In the genomic region with DNA sequence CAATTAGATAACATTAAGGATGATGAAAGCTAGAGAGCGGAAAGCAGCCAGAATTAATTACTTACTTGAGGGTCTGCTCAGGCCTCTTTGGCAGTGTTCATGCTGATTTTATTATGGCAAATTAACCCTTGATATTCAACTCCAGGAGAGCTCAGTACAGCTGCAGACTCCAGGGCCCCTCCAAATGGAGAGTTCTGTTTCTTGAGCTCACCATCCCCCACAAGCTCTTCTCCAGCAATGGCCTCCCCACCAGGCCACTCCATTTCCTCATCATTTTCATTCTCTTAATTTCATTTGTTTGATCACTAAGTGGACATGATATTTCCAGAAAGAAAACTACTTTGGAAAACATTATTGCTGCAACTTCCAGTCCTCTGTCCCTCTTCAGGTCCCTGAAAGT, we compare ENCODE assay signal across 30 cellular contexts.
"Had no signal": no experiment of that assay in that cellular context is flagged by ENCODE, and none has a peak within 500 bp of the region (broad histone marks: within the 10 kb centered on the region; RNA-seq: fewer than 3 reads in every experiment).

No MANE protein-coding gene starts in this region.

- DNase-seq: activated B cell treated with CpG ODN at 0.5 μM for 24 hours; activated CD4-positive, alpha-beta memory T cell treated with anti-CD3 and anti-CD28 coated beads for 36 hours; activated CD4-positive, alpha-beta T cell treated with anti-CD3 and anti-CD28 coated beads for 48 hours; activated CD8-positive, alpha-beta memory T cell treated with anti-CD3 and anti-CD28 coated beads, Interleukin-2, amount 50 U/mL, for 48 hours; activated gamma-delta T cell; activated naive CD4-positive, alpha-beta T cell; activated naive CD4-positive, alpha-beta T cell treated with anti-CD3 and anti-CD28 coated beads, Interleukin-2, amount 10 ng/mL, durations not matched to agents 7 days and 5 days; activated naive CD8-positive, alpha-beta T cell treated with anti-CD3 and anti-CD28 coated beads, Interleukin-2, amount 10 ng/mL, durations not matched to agents 7 days and 5 days; activated T-cell treated with anti-CD3 and anti-CD28 coated beads for 4 hours; activated T-cell treated with anti-CD3 and anti-CD28 coated beads, Interleukin-2, amount 50 U/mL, for 24 hours; activated T-cell treated with anti-CD3 and anti-CD28 coated beads, Interleukin-2, amount 50 U/mL, for 72 hours; amniotic stem cell; anterior cingulate cortex; brain microvascular endothelial cell; cortex of kidney; dermis blood vessel endothelial cell; effector CD4-positive, alpha-beta T cell; effector memory CD8-positive, alpha-beta T cell; erythroblast; foreskin keratinocyte; gastrocnemius medialis; glutamatergic neuron; heart left ventricle; T-helper 17 cell; T1000; WERI-Rb-1 had no signal

- H3K4me3 Mint-ChIP-seq: activated B cell treated with CpG ODN at 0.5 μM for 24 hours; activated CD4-positive, alpha-beta memory T cell treated with anti-CD3 and anti-CD28 coated beads for 36 hours; activated naive CD4-positive, alpha-beta T cell treated with anti-CD3 and anti-CD28 coated beads, Interleukin-2, amount 10 ng/mL, durations not matched to agents 7 days and 5 days; activated naive CD8-positive, alpha-beta T cell treated with anti-CD3 and anti-CD28 coated beads, Interleukin-2, amount 10 ng/mL, durations not matched to agents 7 days and 5 days; activated T-cell treated with anti-CD3 and anti-CD28 coated beads, Interleukin-2, amount 50 U/mL, for 24 hours; activated T-cell treated with anti-CD3 and anti-CD28 coated beads, Interleukin-2, amount 50 U/mL, for 72 hours; central memory CD8-positive, alpha-beta T cell; effector memory CD8-positive, alpha-beta T cell; T-helper 17 cell; T-helper 2 cell treated with Interferon-gamma antibody and Interleukin-4, amounts not matched to agents 5 μg/mL and 100 μg/mL, for 36 hours had no signal

- H3K27ac Mint-ChIP-seq: activated B cell treated with CpG ODN at 0.5 μM for 24 hours; activated CD4-positive, alpha-beta memory T cell treated with anti-CD3 and anti-CD28 coated beads for 36 hours; activated naive CD4-positive, alpha-beta T cell treated with anti-CD3 and anti-CD28 coated beads, Interleukin-2, amount 10 ng/mL, durations not matched to agents 7 days and 5 days; activated naive CD4-positive, alpha-beta T cell treated with anti-CD3 and anti-CD28 coated beads, Interleukin-2, amount 50 U/mL, for 72 hours; activated naive CD8-positive, alpha-beta T cell treated with anti-CD3 and anti-CD28 coated beads, Interleukin-2, amount 10 ng/mL, durations not matched to agents 7 days and 5 days; activated T-cell treated with anti-CD3 and anti-CD28 coated beads, Interleukin-2, amount 50 U/mL, for 24 hours; activated T-cell treated with anti-CD3 and anti-CD28 coated beads, Interleukin-2, amount 50 U/mL, for 72 hours; effector memory CD8-positive, alpha-beta T cell; T-helper 17 cell; T-helper 2 cell treated with Interferon-gamma antibody and Interleukin-4, amounts not matched to agents 5 μg/mL and 100 μg/mL, for 36 hours had no signal

- ATAC-seq: activated CD4-positive, CD25-positive, alpha-beta regulatory T cell treated with anti-CD3 and anti-CD28 coated beads, Interleukin-2, amount 50 U/mL, for 24 hours; activated naive CD4-positive, alpha-beta T cell treated with anti-CD3 and anti-CD28 coated beads, Interleukin-2, amount 50 U/mL, for 72 hours; activated T-cell treated with anti-CD3 and anti-CD28 coated beads, Interleukin-2, amount 50 U/mL, for 72 hours; effector memory CD8-positive, alpha-beta T cell; foreskin keratinocyte; gastrocnemius medialis; heart left ventricle; T-helper 17 cell had no signal

- H3K36me3 Mint-ChIP-seq: activated CD4-positive, alpha-beta memory T cell treated with anti-CD3 and anti-CD28 coated beads for 36 hours; activated naive CD4-positive, alpha-beta T cell treated with anti-CD3 and anti-CD28 coated beads, Interleukin-2, amount 10 ng/mL, durations not matched to agents 7 days and 5 days; activated naive CD4-positive, alpha-beta T cell treated with anti-CD3 and anti-CD28 coated beads, Interleukin-2, amount 50 U/mL, for 72 hours had no signal

- H3K9me3 Mint-ChIP-seq: activated B cell treated with CpG ODN at 0.5 μM for 24 hours; activated CD4-positive, alpha-beta memory T cell treated with anti-CD3 and anti-CD28 coated beads for 36 hours; activated naive CD4-positive, alpha-beta T cell treated with anti-CD3 and anti-CD28 coated beads, Interleukin-2, amount 10 ng/mL, durations not matched to agents 7 days and 5 days; activated naive CD4-positive, alpha-beta T cell treated with anti-CD3 and anti-CD28 coated beads, Interleukin-2, amount 50 U/mL, for 72 hours; activated T-cell treated with anti-CD3 and anti-CD28 coated beads, Interleukin-2, amount 50 U/mL, for 24 hours; activated T-cell treated with anti-CD3 and anti-CD28 coated beads, Interleukin-2, amount 50 U/mL, for 72 hours; central memory CD8-positive, alpha-beta T cell; T-helper 2 cell treated with Interferon-gamma antibody and Interleukin-4, amounts not matched to agents 5 μg/mL and 100 μg/mL, for 36 hours had no signal

- H3K27me3 Mint-ChIP-seq: activated B cell treated with CpG ODN at 0.5 μM for 24 hours; activated naive CD4-positive, alpha-beta T cell treated with anti-CD3 and anti-CD28 coated beads, Interleukin-2, amount 10 ng/mL, durations not matched to agents 7 days and 5 days; activated naive CD8-positive, alpha-beta T cell treated with anti-CD3 and anti-CD28 coated beads, Interleukin-2, amount 10 ng/mL, durations not matched to agents 7 days and 5 days; activated T-cell treated with anti-CD3 and anti-CD28 coated beads, Interleukin-2, amount 50 U/mL, for 24 hours; central memory CD8-positive, alpha-beta T cell; effector memory CD8-positive, alpha-beta T cell; T-helper 17 cell had no signal
